39 cellular contexts compared by ENCODE assay signal in genomic region chr19:35517342-35517741, GRCh38. TPM values are rescaled to one million over a fixed set of nuclear protein-coding genes. Genes with fewer than 3 reads are reported as not detected.
"Had no signal": no experiment of that assay in that cellular context is flagged by ENCODE, and none has a peak within 500 bp of the region (broad histone marks: within the 10 kb centered on the region; RNA-seq: fewer than 3 reads in every experiment).

No MANE protein-coding gene starts in this region.

- H3K4me3 ChIP-seq: adrenal gland, cardiac muscle cell had no signal

- H3K9me3 Mint-ChIP-seq: activated B cell treated with CpG ODN at 0.5 μM for 24 hours; activated CD4-positive, alpha-beta memory T cell treated with anti-CD3 and anti-CD28 coated beads for 36 hours; activated CD4-positive, alpha-beta T cell treated with anti-CD3 and anti-CD28 coated beads, Interleukin-2, amount 10 ng/mL, durations not matched to agents 24 days and 14 days; activated CD8-positive, alpha-beta T cell treated with anti-CD3 and anti-CD28 coated beads for 36 hours; activated naive CD4-positive, alpha-beta T cell treated with anti-CD3 and anti-CD28 coated beads for 36 hours; activated naive CD4-positive, alpha-beta T cell treated with anti-CD3 and anti-CD28 coated beads, Interleukin-2, amount 50 U/mL, for 72 hours; activated naive CD8-positive, alpha-beta T cell treated with anti-CD3 and anti-CD28 coated beads for 36 hours; activated T-cell treated with anti-CD3 and anti-CD28 coated beads, Interleukin-2, amount 50 U/mL, for 4 hours; activated T-cell treated with anti-CD3 and anti-CD28 coated beads, Interleukin-2, amount 50 U/mL, for 72 hours; activated T-helper 1 cell treated with anti-CD3 and anti-CD28 coated beads, Interleukin-12 subunit alpha, Interleukin-12 subunit beta, Interleukin-2, Interleukin-4 antibody, amounts not matched to agents 30 ng/mL and 10 ng/mL and 1 ng/mL, durations not matched to agents 14 hours and 24 hours and 36 hours; activated T-helper 17 cell treated with anti-CD3 and anti-CD28 coated beads, Interleukin-2, amount 50 U/mL, for 72 hours; central memory CD8-positive, alpha-beta T cell; T-helper 1 cell treated with Interleukin-12 subunit alpha and Interleukin-12 subunit beta and Interleukin-4 antibody, amounts not matched to agents 30 μg/mL and 1 μg/mL, for 36 hours; T-helper 2 cell treated with Interferon-gamma antibody and Interleukin-4, amounts not matched to agents 5 μg/mL and 100 μg/mL, for 36 hours had no signal

- FAIRE-seq: bronchial epithelial cell, TTC549 had no signal

- H3K27me3 ChIP-seq: adrenal gland had no signal

- DNase-seq: activated B cell treated with CpG ODN at 0.5 μM for 24 hours; activated CD4-positive, alpha-beta memory T cell treated with anti-CD3 and anti-CD28 coated beads for 36 hours; activated CD4-positive, alpha-beta T cell treated with anti-CD3 and anti-CD28 coated beads for 4 hours; activated CD4-positive, alpha-beta T cell treated with anti-CD3 and anti-CD28 coated beads, Interleukin-2, amount 10 ng/mL, durations not matched to agents 24 days and 14 days; activated CD4-positive, alpha-beta T cell treated with anti-CD3 and anti-CD28 coated beads, Interleukin-2, amount 50 U/mL, for 1 hour; activated CD4-positive, alpha-beta T cell treated with anti-CD3 and anti-CD28 coated beads, Interleukin-2, amount 50 U/mL, for 4 hours; activated CD4-positive, CD25-positive, alpha-beta regulatory T cell treated with anti-CD3 and anti-CD28 coated beads, Interleukin-2, amount 50 U/mL, for 72 hours; activated CD8-positive, alpha-beta memory T cell treated with anti-CD3 and anti-CD28 coated beads, Interleukin-2, amount 50 U/mL, for 4 hours; activated CD8-positive, alpha-beta T cell treated with anti-CD3 and anti-CD28 coated beads for 36 hours; activated effector memory CD4-positive, alpha-beta T cell treated with anti-CD3 and anti-CD28 coated beads, Interleukin-2, amount 50 U/mL, for 16 hours; activated gamma-delta T cell treated with Interleukin-2 at 50 U/mL for 16 hours; activated naive CD4-positive, alpha-beta T cell; activated naive CD4-positive, alpha-beta T cell treated with anti-CD3 and anti-CD28 coated beads for 36 hours; activated naive CD8-positive, alpha-beta T cell treated with anti-CD3 and anti-CD28 coated beads for 36 hours; activated T-cell treated with anti-CD3 and anti-CD28 coated beads for 4 hours; activated T-cell treated with anti-CD3 and anti-CD28 coated beads, Interleukin-2, amount 50 U/mL, for 1 hour; activated T-cell treated with anti-CD3 and anti-CD28 coated beads, Interleukin-2, amount 50 U/mL, for 4 hours; activated T-cell treated with anti-CD3 and anti-CD28 coated beads, Interleukin-2, amount 50 U/mL, for 72 hours; adrenal gland; amniotic stem cell; aorta; caudate nucleus; cerebellar nuclear complex; T-helper 1 cell; T-helper 2 cell; T-helper 9 cell had no signal

- H3K36me3 ChIP-seq: adrenal gland, cardiac muscle cell had no signal

- H3K27ac Mint-ChIP-seq: activated B cell treated with CpG ODN at 0.5 μM for 24 hours; activated CD4-positive, alpha-beta memory T cell treated with anti-CD3 and anti-CD28 coated beads for 36 hours; activated CD4-positive, alpha-beta T cell treated with anti-CD3 and anti-CD28 coated beads, Interleukin-2, amount 10 ng/mL, durations not matched to agents 24 days and 14 days; activated CD8-positive, alpha-beta T cell treated with anti-CD3 and anti-CD28 coated beads for 36 hours; activated naive CD4-positive, alpha-beta T cell treated with anti-CD3 and anti-CD28 coated beads for 36 hours; activated naive CD4-positive, alpha-beta T cell treated with anti-CD3 and anti-CD28 coated beads, Interleukin-2, amount 50 U/mL, for 72 hours; activated naive CD8-positive, alpha-beta T cell treated with anti-CD3 and anti-CD28 coated beads for 36 hours; activated T-cell treated with anti-CD3 and anti-CD28 coated beads, Interleukin-2, amount 50 U/mL, for 72 hours; activated T-helper 1 cell treated with anti-CD3 and anti-CD28 coated beads, Interleukin-12 subunit alpha, Interleukin-12 subunit beta, Interleukin-2, Interleukin-4 antibody, amounts not matched to agents 30 ng/mL and 10 ng/mL and 1 ng/mL, durations not matched to agents 14 hours and 24 hours and 36 hours; activated T-helper 17 cell treated with anti-CD3 and anti-CD28 coated beads, Interleukin-2, amount 50 U/mL, for 72 hours; T-helper 1 cell treated with Interleukin-12 subunit alpha and Interleukin-12 subunit beta and Interleukin-4 antibody, amounts not matched to agents 30 μg/mL and 1 μg/mL, for 36 hours; T-helper 2 cell treated with Interferon-gamma antibody and Interleukin-4, amounts not matched to agents 5 μg/mL and 100 μg/mL, for 36 hours had no signal

- H3K9me3 ChIP-seq: adrenal gland had no signal

- H3K36me3 Mint-ChIP-seq: activated CD4-positive, alpha-beta memory T cell treated with anti-CD3 and anti-CD28 coated beads for 36 hours; activated naive CD4-positive, alpha-beta T cell treated with anti-CD3 and anti-CD28 coated beads, Interleukin-2, amount 50 U/mL, for 72 hours; activated naive CD8-positive, alpha-beta T cell treated with anti-CD3 and anti-CD28 coated beads for 36 hours; brain had no signal

- H3K27ac ChIP-seq: adrenal gland, cardiac muscle cell, VCaP had no signal

- H3K4me1 ChIP-seq: adrenal gland had no signal

- H3K4me1 Mint-ChIP-seq: activated B cell treated with CpG ODN at 0.5 μM for 24 hours; activated CD4-positive, alpha-beta T cell treated with anti-CD3 and anti-CD28 coated beads, Interleukin-2, amount 10 ng/mL, durations not matched to agents 24 days and 14 days; activated naive CD8-positive, alpha-beta T cell treated with anti-CD3 and anti-CD28 coated beads for 36 hours; activated T-helper 17 cell treated with anti-CD3 and anti-CD28 coated beads, Interleukin-2, amount 50 U/mL, for 72 hours; brain; central memory CD8-positive, alpha-beta T cell had no signal

- H3K4me3 Mint-ChIP-seq: activated B cell treated with CpG ODN at 0.5 μM for 24 hours; activated CD4-positive, alpha-beta memory T cell treated with anti-CD3 and anti-CD28 coated beads for 36 hours; activated CD4-positive, alpha-beta T cell treated with anti-CD3 and anti-CD28 coated beads, Interleukin-2, amount 10 ng/mL, durations not matched to agents 24 days and 14 days; activated CD8-positive, alpha-beta T cell treated with anti-CD3 and anti-CD28 coated beads for 36 hours; activated naive CD4-positive, alpha-beta T cell treated with anti-CD3 and anti-CD28 coated beads for 36 hours; activated naive CD8-positive, alpha-beta T cell treated with anti-CD3 and anti-CD28 coated beads for 36 hours; activated T-cell treated with anti-CD3 and anti-CD28 coated beads, Interleukin-2, amount 50 U/mL, for 4 hours; activated T-cell treated with anti-CD3 and anti-CD28 coated beads, Interleukin-2, amount 50 U/mL, for 72 hours; activated T-helper 1 cell treated with anti-CD3 and anti-CD28 coated beads, Interleukin-12 subunit alpha, Interleukin-12 subunit beta, Interleukin-2, Interleukin-4 antibody, amounts not matched to agents 30 ng/mL and 10 ng/mL and 1 ng/mL, durations not matched to agents 14 hours and 24 hours and 36 hours; activated T-helper 17 cell treated with anti-CD3 and anti-CD28 coated beads, Interleukin-2, amount 50 U/mL, for 72 hours; brain; central memory CD8-positive, alpha-beta T cell; T-helper 1 cell treated with Interleukin-12 subunit alpha and Interleukin-12 subunit beta and Interleukin-4 antibody, amounts not matched to agents 30 μg/mL and 1 μg/mL, for 36 hours; T-helper 2 cell treated with Interferon-gamma antibody and Interleukin-4, amounts not matched to agents 5 μg/mL and 100 μg/mL, for 36 hours had no signal

- ATAC-seq: activated CD8-positive, alpha-beta T cell treated with anti-CD3 and anti-CD28 coated beads for 36 hours; activated naive CD4-positive, alpha-beta T cell treated with anti-CD3 and anti-CD28 coated beads, Interleukin-2, amount 50 U/mL, for 72 hours; activated T-cell treated with anti-CD3 and anti-CD28 coated beads, Interleukin-2, amount 50 U/mL, for 4 hours; activated T-cell treated with anti-CD3 and anti-CD28 coated beads, Interleukin-2, amount 50 U/mL, for 72 hours; activated T-helper 17 cell treated with anti-CD3 and anti-CD28 coated beads, Interleukin-2, amount 50 U/mL, for 72 hours had no signal

RNA-seq across cellular contexts. Expression of gene DMKN, which starts 3.9 kb away (rescaled TPM):
- total RNA-seq: activated CD4-positive, alpha-beta T cell treated with anti-CD3 and anti-CD28 coated beads, Interleukin-2, amount 10 ng/mL, durations not matched to agents 24 days and 14 days; activated T-helper 1 cell treated with anti-CD3 and anti-CD28 coated beads, Interleukin-12 subunit alpha, Interleukin-12 subunit beta, Interleukin-2, Interleukin-4 antibody, amounts not matched to agents 30 ng/mL and 10 ng/mL and 1 ng/mL, durations not matched to agents 14 hours and 24 hours and 36 hours had no signal

RNA-seq across cellular contexts. Expression of gene SBSN, which starts 10.8 kb away (rescaled TPM):
- total RNA-seq: activated B cell treated with CpG ODN at 0.5 μM for 24 hours; activated CD4-positive, alpha-beta T cell treated with anti-CD3 and anti-CD28 coated beads, Interleukin-2, amount 10 ng/mL, durations not matched to agents 24 days and 14 days; activated CD8-positive, alpha-beta memory T cell treated with anti-CD3 and anti-CD28 coated beads for 36 hours; activated CD8-positive, alpha-beta T cell treated with anti-CD3 and anti-CD28 coated beads for 36 hours; activated naive CD4-positive, alpha-beta T cell treated with anti-CD3 and anti-CD28 coated beads for 36 hours; activated naive CD4-positive, alpha-beta T cell treated with anti-CD3 and anti-CD28 coated beads, Interleukin-2, amount 50 U/mL, for 72 hours; activated naive CD8-positive, alpha-beta T cell treated with anti-CD3 and anti-CD28 coated beads for 36 hours; activated T-cell treated with anti-CD3 and anti-CD28 coated beads, Interleukin-2, amount 50 U/mL, for 4 hours; activated T-helper 1 cell treated with anti-CD3 and anti-CD28 coated beads, Interleukin-12 subunit alpha, Interleukin-12 subunit beta, Interleukin-2, Interleukin-4 antibody, amounts not matched to agents 30 ng/mL and 10 ng/mL and 1 ng/mL, durations not matched to agents 14 hours and 24 hours and 36 hours; activated T-helper 17 cell treated with anti-CD3 and anti-CD28 coated beads, Interleukin-2, amount 50 U/mL, for 72 hours; adrenal gland; aorta had no signal
- polyA plus RNA-seq: cardiac muscle cell had no signal

RNA-seq across cellular contexts. Expression of gene GAPDHS, which starts 15.9 kb away (rescaled TPM):
- total RNA-seq: activated B cell treated with CpG ODN at 0.5 μM for 24 hours; activated CD4-positive, alpha-beta memory T cell treated with anti-CD3 and anti-CD28 coated beads for 36 hours; activated CD4-positive, alpha-beta T cell treated with anti-CD3 and anti-CD28 coated beads, Interleukin-2, amount 10 ng/mL, durations not matched to agents 24 days and 14 days; activated CD8-positive, alpha-beta memory T cell treated with anti-CD3 and anti-CD28 coated beads for 36 hours; activated CD8-positive, alpha-beta T cell treated with anti-CD3 and anti-CD28 coated beads for 36 hours; activated naive CD4-positive, alpha-beta T cell treated with anti-CD3 and anti-CD28 coated beads for 36 hours; activated naive CD4-positive, alpha-beta T cell treated with anti-CD3 and anti-CD28 coated beads, Interleukin-2, amount 50 U/mL, for 72 hours; activated naive CD8-positive, alpha-beta T cell treated with anti-CD3 and anti-CD28 coated beads for 36 hours; activated T-cell treated with anti-CD3 and anti-CD28 coated beads, Interleukin-2, amount 50 U/mL, for 4 hours; activated T-cell treated with anti-CD3 and anti-CD28 coated beads, Interleukin-2, amount 50 U/mL, for 72 hours; activated T-helper 1 cell treated with anti-CD3 and anti-CD28 coated beads, Interleukin-12 subunit alpha, Interleukin-12 subunit beta, Interleukin-2, Interleukin-4 antibody, amounts not matched to agents 30 ng/mL and 10 ng/mL and 1 ng/mL, durations not matched to agents 14 hours and 24 hours and 36 hours; activated T-helper 17 cell treated with anti-CD3 and anti-CD28 coated beads, Interleukin-2, amount 50 U/mL, for 72 hours; adrenal gland; aorta; bronchial epithelial cell; cardiac muscle cell; chondrocyte had no signal
- polyA plus RNA-seq: adrenal gland, aorta, cardiac muscle cell had no signal

RNA-seq across cellular contexts. Expression of gene KRTDAP, which starts 27.1 kb away (rescaled TPM):
- total RNA-seq: activated B cell treated with CpG ODN at 0.5 μM for 24 hours; activated CD4-positive, alpha-beta memory T cell treated with anti-CD3 and anti-CD28 coated beads for 36 hours; activated CD4-positive, alpha-beta T cell treated with anti-CD3 and anti-CD28 coated beads, Interleukin-2, amount 10 ng/mL, durations not matched to agents 24 days and 14 days; activated CD8-positive, alpha-beta memory T cell treated with anti-CD3 and anti-CD28 coated beads for 36 hours; activated CD8-positive, alpha-beta T cell treated with anti-CD3 and anti-CD28 coated beads for 36 hours; activated naive CD4-positive, alpha-beta T cell treated with anti-CD3 and anti-CD28 coated beads for 36 hours; activated naive CD4-positive, alpha-beta T cell treated with anti-CD3 and anti-CD28 coated beads, Interleukin-2, amount 50 U/mL, for 72 hours; activated naive CD8-positive, alpha-beta T cell treated with anti-CD3 and anti-CD28 coated beads for 36 hours; activated T-cell treated with anti-CD3 and anti-CD28 coated beads, Interleukin-2, amount 50 U/mL, for 4 hours; activated T-cell treated with anti-CD3 and anti-CD28 coated beads, Interleukin-2, amount 50 U/mL, for 72 hours; activated T-helper 1 cell treated with anti-CD3 and anti-CD28 coated beads, Interleukin-12 subunit alpha, Interleukin-12 subunit beta, Interleukin-2, Interleukin-4 antibody, amounts not matched to agents 30 ng/mL and 10 ng/mL and 1 ng/mL, durations not matched to agents 14 hours and 24 hours and 36 hours; activated T-helper 17 cell treated with anti-CD3 and anti-CD28 coated beads, Interleukin-2, amount 50 U/mL, for 72 hours; adrenal gland; aorta; bronchial epithelial cell; cardiac muscle cell; chondrocyte had no signal
- polyA plus RNA-seq: adrenal gland, aorta had no signal
